In genomic region chr1:229875086-229875485, GRCh38 we compare ENCODE assay signal across 8 cellular contexts.
"Had no signal": no experiment of that assay in that cellular context is flagged by ENCODE, and none has a peak within 500 bp of the region (broad histone marks: within the 10 kb centered on the region; RNA-seq: fewer than 3 reads in every experiment).

No MANE protein-coding gene starts in this region.

- H3K9ac ChIP-seq: GM23248 had no signal

- ATAC-seq: K562 had no signal

- H3K4me3 ChIP-seq: GM23248, HAP-1, K562 had no signal

- DNase-seq: GM23248, GOT3, H7, IMR-90, KG1 had no signal

- H3K4me1 ChIP-seq: HAP-1 had no signal

- H2AFZ ChIP-seq: GM23248 had no signal

- H3K36me3 ChIP-seq: HAP-1 had no signal

- FAIRE-seq: HTR-8/SVneo, K562 had no signal

- H3K27ac ChIP-seq: GM23248 had no signal

- H3K9me3 ChIP-seq: HAP-1 had no signal
